35 cellular contexts compared by ENCODE assay signal in genomic region chr18:3793545-3793944, GRCh38.
DNase-seq lines count a peak whose midpoint lies in the region; ATAC-seq and TF ChIP-seq lines count a peak whose summit lies in the region.
"Had no signal": no experiment of that assay in that cellular context is flagged by ENCODE, and none has a peak within 500 bp of the region (broad histone marks: within the 10 kb centered on the region; RNA-seq: fewer than 3 reads in every experiment).

No MANE protein-coding gene starts in this region.

- H3K36me3 ChIP-seq in mammary epithelial cell (ENCODE audit: insufficient read depth, low read length) (no peaks in the 10 kb centered on the region), breast epithelium (no peaks in the 10 kb centered on the region), tibial artery (no peaks in the 10 kb centered on the region)
- H3K36me3 ChIP-seq: BE2C, gastroesophageal sphincter, HAP-1, left ventricle myocardium inferior, thoracic aorta had no signal

- H3K27ac ChIP-seq in mammary epithelial cell (ENCODE audit: insufficient read depth, low read depth, low read length) (peak overlapping the region; percentile 70), breast epithelium (no peak overlapping the region), tibial artery (no peak overlapping the region)
- H3K27ac ChIP-seq: 22Rv1, gastroesophageal sphincter, KMS-11, left ventricle myocardium inferior, thoracic aorta had no signal

- no peak for ATAC-seq in Right ventricle myocardium superior (ENCODE audit: poor library complexity)
- ATAC-seq: activated naive CD4-positive, alpha-beta T cell treated with anti-CD3 and anti-CD28 coated beads, Interleukin-2, amount 50 U/mL, for 72 hours; gastroesophageal sphincter; natural killer cell had no signal

- no peaks in the 10 kb centered on the region for H3K9me3 Mint-ChIP-seq in brain
- no peaks in the 10 kb centered on the region for H3K9me3 Mint-ChIP-seq in activated naive CD8-positive, alpha-beta T cell treated with anti-CD3 and anti-CD28 coated beads for 36 hours
- H3K9me3 Mint-ChIP-seq: activated CD4-positive, alpha-beta memory T cell treated with anti-CD3 and anti-CD28 coated beads, Interleukin-2, amount 10 ng/mL, durations not matched to agents 7 days and 5 days; activated naive CD4-positive, alpha-beta T cell treated with anti-CD3 and anti-CD28 coated beads, Interleukin-2, amount 50 U/mL, for 72 hours; activated T-helper 2 cell treated with anti-CD3 and anti-CD28 coated beads, Interferon-gamma antibody, Interleukin-2, Interleukin-4, amounts not matched to agents 10 μg/mL and 5 μg/mL and 100 μg/mL, durations not matched to agents 14 hours and 24 hours and 36 hours; CD8-positive, alpha-beta memory T cell; central memory CD8-positive, alpha-beta T cell; natural killer cell; stimulated activated naive CD8-positive, alpha-beta T cell treated with anti-CD3 and anti-CD28 coated beads, Interleukin-15, Interleukin-2, amounts not matched to agents 100 ng/mL and 50 ng/mL, for 24 hours; T-helper 1 cell treated with Interleukin-12 subunit alpha and Interleukin-12 subunit beta and Interleukin-4 antibody, amounts not matched to agents 30 μg/mL and 1 μg/mL, for 36 hours had no signal

- H3K9ac ChIP-seq in mammary epithelial cell (ENCODE audit: insufficient read depth, low read length): no peak overlapping the region
- H3K9ac ChIP-seq: KMS-11, SK-N-SH had no signal

- H3K4me3 ChIP-seq in mammary epithelial cell (replicated peaks in 1 of 3; ENCODE audit: insufficient read depth in 1 of 3, low read depth in 2 of 3, low read length in 3 of 3) (no peak overlapping the region), breast epithelium (no peak overlapping the region), skeletal muscle cell (ENCODE audit: low read depth, low read length) (no peak overlapping the region), tibial artery (no peak overlapping the region)
- H3K4me3 ChIP-seq: gastroesophageal sphincter, HAP-1, left ventricle myocardium inferior, thoracic aorta had no signal

- BruUV-seq in mammary epithelial cell (replicated peaks; lab: Mats Ljungman, UMichigan): no TSS peak

- CTCF ChIA-PET in mammary epithelial cell (lab: Charles Lee; ENCODE audit: low non-redundant PET): no interaction called here

- no peak overlapping the region for H3K4me3 Mint-ChIP-seq in brain
- H3K4me3 Mint-ChIP-seq in activated naive CD8-positive, alpha-beta T cell treated with anti-CD3 and anti-CD28 coated beads for 36 hours: no peak overlapping the region
- H3K4me3 Mint-ChIP-seq: activated CD4-positive, alpha-beta memory T cell treated with anti-CD3 and anti-CD28 coated beads, Interleukin-2, amount 10 ng/mL, durations not matched to agents 7 days and 5 days; CD8-positive, alpha-beta memory T cell; central memory CD8-positive, alpha-beta T cell; immature natural killer cell; natural killer cell; stimulated activated naive CD8-positive, alpha-beta T cell treated with anti-CD3 and anti-CD28 coated beads, Interleukin-15, Interleukin-2, amounts not matched to agents 100 ng/mL and 50 ng/mL, for 24 hours; T-helper 1 cell treated with Interleukin-12 subunit alpha and Interleukin-12 subunit beta and Interleukin-4 antibody, amounts not matched to agents 30 μg/mL and 1 μg/mL, for 36 hours had no signal

- no peaks in the 10 kb centered on the region for H3K79me2 ChIP-seq in mammary epithelial cell (ENCODE audit: insufficient read depth, low read length)

- 72% methylated on average over 6 of the region's 6 CpGs for WGBS in mammary epithelial cell (ENCODE audit: low coverage, missing lambda C conversion rate)

- no peaks in the 10 kb centered on the region for H3K27me3 ChIP-seq in mammary epithelial cell (ENCODE audit: insufficient read depth, low read length)
- no peaks in the 10 kb centered on the region for H3K27me3 ChIP-seq in breast epithelium
- H3K27me3 ChIP-seq in tibial artery: no peaks in the 10 kb centered on the region
- H3K27me3 ChIP-seq: BE2C, gastroesophageal sphincter had no signal

- H3K4me1 ChIP-seq in mammary epithelial cell (ENCODE audit: insufficient read depth, low read length) (peaks cover 27% of the 10 kb centered on the region), breast epithelium (peaks cover 0 to 7% of the 10 kb centered on the region in 2 donors), tibial artery (no peaks in the 10 kb centered on the region)
- H3K4me1 ChIP-seq: BE2C, gastroesophageal sphincter, HAP-1, left ventricle myocardium inferior had no signal

- peak overlapping the region; percentile 65 for H2AFZ ChIP-seq in mammary epithelial cell (ENCODE audit: low read depth, low read length)

- DNase-seq in mammary epithelial cell (no peak), breast epithelium (ENCODE audit: low spot score in 2 of 2) (no peak), fibroblast of the conjunctiva (ENCODE audit: low read depth) (peak; percentile 30), skeletal muscle cell (ENCODE audit: low read depth) (peak; percentile 73), Right ventricle myocardium superior (no peak), tibial artery (no peak)
- no peak for DNase-seq in activated naive CD8-positive, alpha-beta T cell treated with anti-CD3 and anti-CD28 coated beads for 36 hours
- DNase-seq: activated CD4-positive, alpha-beta memory T cell treated with anti-CD3 and anti-CD28 coated beads, Interleukin-2, amount 10 ng/mL, durations not matched to agents 7 days and 5 days; activated CD4-positive, alpha-beta T cell treated with anti-CD3 and anti-CD28 coated beads for 1 hour; activated CD8-positive, alpha-beta memory T cell treated with anti-CD3 and anti-CD28 coated beads, Interleukin-2, amount 50 U/mL, for 48 hours; aorta; BE2C; CD8-positive, alpha-beta memory T cell; DMS53; hippocampal formation; immature natural killer cell; left ventricle myocardium inferior; natural killer cell; NCI-H1417 treated with DMSO at 0.1 percent for 48 hours; NCI-H2081 treated with DMSO at 0.1 percent for 48 hours; NCI-H748 treated with DMSO at 0.1 percent for 48 hours; RPMI8226; SK-N-SH; small intestine had no signal

- TF ChIP-seq CTCF in mammary epithelial cell (conservative IDR thresholded peaks at IDR 0.05 in 1 of 2, IDR thresholded peaks at IDR 0.05 in 1 of 2; ENCODE audit: extremely low read depth in 1 of 2, insufficient read depth in 1 of 2, low read depth in 1 of 2, low read length in 2 of 2) (no peak), breast epithelium (IDR thresholded peaks at IDR 0.05) (no peak), brain (conservative IDR thresholded peaks at IDR 0.05) (no peak), tibial artery (IDR thresholded peaks at IDR 0.05) (no peak)

- H3K36me3 Mint-ChIP-seq in brain: no peaks in the 10 kb centered on the region
- no peaks in the 10 kb centered on the region for H3K36me3 Mint-ChIP-seq in activated naive CD8-positive, alpha-beta T cell treated with anti-CD3 and anti-CD28 coated beads for 36 hours
- H3K36me3 Mint-ChIP-seq: activated naive CD4-positive, alpha-beta T cell treated with anti-CD3 and anti-CD28 coated beads, Interleukin-2, amount 50 U/mL, for 72 hours; CD8-positive, alpha-beta memory T cell; immature natural killer cell; natural killer cell had no signal

- peaks cover 7% of the 10 kb centered on the region for H3K4me1 Mint-ChIP-seq in brain
- H3K4me1 Mint-ChIP-seq in activated naive CD8-positive, alpha-beta T cell treated with anti-CD3 and anti-CD28 coated beads for 36 hours: no peaks in the 10 kb centered on the region
- H3K4me1 Mint-ChIP-seq: activated CD4-positive, alpha-beta memory T cell treated with anti-CD3 and anti-CD28 coated beads, Interleukin-2, amount 10 ng/mL, durations not matched to agents 7 days and 5 days; CD8-positive, alpha-beta memory T cell; central memory CD8-positive, alpha-beta T cell; immature natural killer cell; natural killer cell had no signal

- dilution Hi-C loops in mammary epithelial cell (cut with HindIII; ENCODE audit: low sequenced_read_pairs): no loop called here

- in situ Hi-C loops in mammary epithelial cell (cut with MboI; ENCODE audit: low sequenced_read_pairs in 2 of 2): no loop called here

- no peak for TF ChIP-seq POLR2A in breast epithelium (IDR thresholded peaks at IDR 0.05)

- intact Hi-C loops in mammary epithelial cell (cut with micrococcal nuclease) (no loop called here), breast epithelium (cut with DNase I; ENCODE audit: low total_unique reads) (no loop called here), Right ventricle myocardium superior (cut with DNase I) (no loop called here), tibial artery (cut with DNase I; ENCODE audit: low total_unique reads) (no loop called here)

- H3K27me3 Mint-ChIP-seq in brain: peaks cover 3% of the 10 kb centered on the region
- peaks cover 11% of the 10 kb centered on the region for H3K27me3 Mint-ChIP-seq in activated naive CD8-positive, alpha-beta T cell treated with anti-CD3 and anti-CD28 coated beads for 36 hours

- no peaks in the 10 kb centered on the region for H4K20me1 ChIP-seq in mammary epithelial cell (ENCODE audit: insufficient read depth, low read length)

- H3K27ac Mint-ChIP-seq in brain: peak overlapping the region in 4 of 5 experiments; percentile 15 to 48 (median 26)
- no peak overlapping the region for H3K27ac Mint-ChIP-seq in activated naive CD8-positive, alpha-beta T cell treated with anti-CD3 and anti-CD28 coated beads for 36 hours
- H3K27ac Mint-ChIP-seq: activated CD4-positive, alpha-beta memory T cell treated with anti-CD3 and anti-CD28 coated beads, Interleukin-2, amount 10 ng/mL, durations not matched to agents 7 days and 5 days; activated naive CD4-positive, alpha-beta T cell treated with anti-CD3 and anti-CD28 coated beads, Interleukin-2, amount 50 U/mL, for 72 hours; activated T-helper 2 cell treated with anti-CD3 and anti-CD28 coated beads, Interferon-gamma antibody, Interleukin-2, Interleukin-4, amounts not matched to agents 10 μg/mL and 5 μg/mL and 100 μg/mL, durations not matched to agents 14 hours and 24 hours and 36 hours; CD8-positive, alpha-beta memory T cell; immature natural killer cell; natural killer cell; stimulated activated naive CD8-positive, alpha-beta T cell treated with anti-CD3 and anti-CD28 coated beads, Interleukin-15, Interleukin-2, amounts not matched to agents 100 ng/mL and 50 ng/mL, for 24 hours; T-helper 1 cell treated with Interleukin-12 subunit alpha and Interleukin-12 subunit beta and Interleukin-4 antibody, amounts not matched to agents 30 μg/mL and 1 μg/mL, for 36 hours had no signal

- H3K9me3 ChIP-seq in mammary epithelial cell (replicated peaks; ENCODE audit: insufficient read depth, low read length) (no peaks in the 10 kb centered on the region), breast epithelium (no peaks in the 10 kb centered on the region), tibial artery (no peaks in the 10 kb centered on the region)
- H3K9me3 ChIP-seq: BE2C, gastroesophageal sphincter, HAP-1, left ventricle myocardium inferior, SK-N-SH, thoracic aorta had no signal

- peak overlapping the region; percentile 4 for H3K4me2 ChIP-seq in mammary epithelial cell (ENCODE audit: insufficient read depth, low read depth, low read length)
- H3K4me2 ChIP-seq: KMS-11, SK-N-SH had no signal

Comparison
In these comparisons a context has a peak if more than half of its experiments do, and no peak if none do; other contexts are left out.
1. DNase-seq: peak in fibroblast of the conjunctiva (single experiment) and skeletal muscle cell (single experiment); none in mammary epithelial cell (single experiment), breast epithelium (0 of 2), Right ventricle myocardium superior (single experiment), tibial artery (0 of 2) and activated naive CD8-positive, alpha-beta T cell treated with anti-CD3 and anti-CD28 coated beads for 36 hours (single experiment).